1 cellular context compared by ENCODE assay signal in the genomic region with DNA sequence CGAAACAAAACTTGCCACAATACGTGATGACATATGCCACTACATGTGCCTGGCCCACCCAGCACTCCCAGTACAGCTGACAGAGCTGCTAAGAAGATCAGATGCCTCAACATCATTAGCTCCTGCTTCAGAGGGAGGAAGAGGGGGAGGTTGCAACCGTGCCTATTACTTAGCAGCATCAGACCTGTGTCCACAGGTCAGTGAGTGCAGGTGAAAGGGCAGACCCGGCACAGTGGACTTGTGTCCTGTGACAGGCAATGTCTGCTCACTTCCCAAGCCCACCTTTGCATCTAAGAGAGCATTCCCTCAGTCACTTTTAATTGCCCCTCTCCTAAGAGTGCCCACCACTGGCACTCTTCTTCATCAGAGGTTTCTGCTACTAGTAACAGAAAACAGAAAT.
TF ChIP-seq lines count a peak whose summit lies in the region.

No MANE protein-coding gene starts in this region.

TF ChIP-seq in IMR-90, 13 proteins besides CTCF, POLR2A, EP300 and RAD21:
- TF ChIP-seq MAZ (IDR thresholded peaks at IDR 0.05; ENCODE audit: borderline replicate concordance, low read depth, low read length), result no peak
- no peak for TF ChIP-seq CHD1 (IDR thresholded peaks at IDR 0.05; ENCODE audit: low read depth, low read length)
